8 cellular contexts compared by ENCODE assay signal in the genomic region with DNA sequence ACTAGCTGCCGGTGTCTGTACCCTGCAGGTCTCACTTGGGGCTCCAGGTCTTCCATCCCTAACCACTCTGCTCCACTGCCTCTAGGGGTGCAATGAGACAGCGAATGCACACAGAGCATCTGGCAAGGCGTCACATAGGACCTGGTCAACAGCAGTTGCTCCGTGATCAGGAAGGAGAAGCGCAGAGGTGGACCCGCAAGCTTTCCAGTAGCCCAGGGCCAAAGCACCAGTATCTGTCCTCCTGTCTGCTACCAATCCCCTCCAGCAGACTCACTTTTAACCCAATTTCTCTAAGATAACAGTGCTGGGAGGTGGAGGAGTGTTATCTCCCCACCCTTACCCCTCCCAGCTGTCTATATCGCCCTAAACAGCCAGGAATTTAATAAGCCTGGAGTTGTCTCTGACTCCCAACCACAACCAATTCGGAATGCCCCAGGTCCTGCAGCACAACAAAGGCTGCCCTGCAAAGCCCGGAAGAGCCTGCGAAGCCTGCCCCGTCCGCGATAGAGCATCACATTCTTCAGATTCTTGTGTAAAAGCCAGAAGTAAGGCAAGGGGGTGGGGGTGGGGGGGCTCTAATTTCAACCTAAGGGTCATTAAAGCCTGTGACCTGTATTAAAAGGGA. TPM values are rescaled to one million over a fixed set of nuclear protein-coding genes. Genes with fewer than 3 reads are reported as not detected.
DNase-seq lines count a peak whose midpoint lies in the region; ATAC-seq and TF ChIP-seq lines count a peak whose summit lies in the region.

No MANE protein-coding gene starts in this region.

- no peaks in the 10 kb centered on the region; the same call in 1 of the 2 replicates for H3K36me3 ChIP-seq in Caco-2 (ENCODE audit: control insufficient read depth, insufficient read depth, low read length)
- H3K36me3 ChIP-seq in OCI-LY7 (ENCODE audit: insufficient read depth, low read length) = peaks cover 44% of the 10 kb centered on the region
- peaks cover 0 to 8% of the 10 kb centered on the region in 2 donors for H3K36me3 ChIP-seq in left lung
- peaks cover 7% of the 10 kb centered on the region for H3K36me3 ChIP-seq in upper lobe of right lung

- no peaks in the 10 kb centered on the region for H3K9me3 Mint-ChIP-seq in Caco-2 (ENCODE audit: unreplicated experiment)
- no peaks in the 10 kb centered on the region for H3K9me3 Mint-ChIP-seq in central memory CD8-positive, alpha-beta T cell

- H3K79me2 ChIP-seq in OCI-LY7 (ENCODE audit: insufficient read depth, low read depth, low read length) = peaks cover 99% of the 10 kb centered on the region

- intact Hi-C loops in Caco-2 (cut with micrococcal nuclease; ENCODE audit: unreplicated experiment) = loop anchor here (1.0 to 2.0 kb wide), 3 partner anchors 18 to 50 kb away; no protein-coding TSS in a partner anchor
- intact Hi-C loops in OCI-LY7 (cut with micrococcal nuclease; ENCODE audit: unreplicated experiment) = no loop called here
- intact Hi-C loops in left lung (cut with DNase I) = no loop called here
- intact Hi-C loops in upper lobe of right lung (cut with DNase I) = no loop called here

- peak overlapping the region; percentile 60 for H3K4me3 Mint-ChIP-seq in Caco-2 (ENCODE audit: unreplicated experiment)
- peak overlapping the region; percentile 89 for H3K4me3 Mint-ChIP-seq in central memory CD8-positive, alpha-beta T cell

- peaks cover 14% of the 10 kb centered on the region for H4K20me1 ChIP-seq in OCI-LY7 (ENCODE audit: insufficient read depth, low read length)

- CTCF ChIA-PET in Caco-2 (lab: Charles Lee) (interaction anchor here (1.4 kb wide), 1 partner anchor 102 kb away, joined by 3 read pairs; no protein-coding TSS in a partner anchor), OCI-LY7 (lab: Charles Lee; ENCODE audit: unreplicated experiment) (no interaction called here)

- H3K4me1 ChIP-seq in Caco-2 (peaks cover 94% of the 10 kb centered on the region), OCI-LY7 (ENCODE audit: insufficient read depth, low read length, poor library complexity, severe bottlenecking) (peaks cover 50% of the 10 kb centered on the region), left lung (peaks cover 93 to 100% of the 10 kb centered on the region in 2 donors), upper lobe of right lung (peaks cover 100% of the 10 kb centered on the region)

- TF ChIP-seq CTCF in Caco-2 (IDR thresholded peaks at IDR 0.05; ENCODE audit: insufficient read depth in 1 of 2, low read depth in 1 of 2, low read length in 1 of 2, severe bottlenecking in 1 of 2, unreplicated experiment in 1 of 2) (peak in 1 of 2 experiments; percentile 14), OCI-LY7 (conservative IDR thresholded peaks at IDR 0.05; ENCODE audit: low read length) (peak; percentile 48; the same call in 1 of the 2 replicates), left lung (IDR thresholded peaks at IDR 0.05) (no peak), upper lobe of right lung (IDR thresholded peaks at IDR 0.05) (peak; percentile 13)

- DNase-seq in Caco-2 = peak; percentile 69 to 82
- no peak for DNase-seq in OCI-LY7 (ENCODE audit: low spot score)
- no peak for DNase-seq in central memory CD8-positive, alpha-beta T cell (ENCODE audit: low spot score in 2 of 2)
- DNase-seq in left lung = no peak
- no peak for DNase-seq in upper lobe of right lung
- no peak for DNase-seq in anterior cingulate cortex (lab: John Stamatoyannopoulos, UW)

- no peak overlapping the region for H2AFZ ChIP-seq in OCI-LY7 (ENCODE audit: low read length)

- BruUV-seq in Caco-2 (replicated peaks; lab: Mats Ljungman, UMichigan) (no TSS peak), OCI-LY7 (replicated peaks; lab: Mats Ljungman, UMichigan) (no TSS peak)

- peaks cover 64% of the 10 kb centered on the region for H3K4me1 Mint-ChIP-seq in Caco-2 (ENCODE audit: low read depth, unreplicated experiment)
- peaks cover 96% of the 10 kb centered on the region for H3K4me1 Mint-ChIP-seq in central memory CD8-positive, alpha-beta T cell

- H3K27me3 Mint-ChIP-seq in Caco-2 (ENCODE audit: insufficient read depth, unreplicated experiment) = no peaks in the 10 kb centered on the region
- H3K27me3 Mint-ChIP-seq in central memory CD8-positive, alpha-beta T cell = no peaks in the 10 kb centered on the region

- no peaks in the 10 kb centered on the region for H3K9me2 ChIP-seq in OCI-LY7 (ENCODE audit: insufficient read depth, low read length)

- peaks cover 66% of the 10 kb centered on the region for H3K36me3 Mint-ChIP-seq in Caco-2 (ENCODE audit: insufficient read depth, unreplicated experiment)
- H3K36me3 Mint-ChIP-seq in central memory CD8-positive, alpha-beta T cell (ENCODE audit: insufficient read depth) = peaks cover 45% of the 10 kb centered on the region

- no peak for ATAC-seq in central memory CD8-positive, alpha-beta T cell (replicated peaks; ENCODE audit: extremely low read depth, poor library complexity, severe bottlenecking)
- peak; percentile 3 for ATAC-seq in left lung
- ATAC-seq in upper lobe of right lung = peak; percentile 2
- ATAC-seq in HG02973 (IDR thresholded peaks at IDR 0.05; ENCODE audit: unreplicated experiment) = no peak
- no peak for ATAC-seq in GM18909 (IDR thresholded peaks at IDR 0.05; ENCODE audit: poor library complexity, unreplicated experiment)

- H3K9me3 ChIP-seq in Caco-2 (no peaks in the 10 kb centered on the region), OCI-LY7 (ENCODE audit: low read length) (no peaks in the 10 kb centered on the region), left lung (no peaks in the 10 kb centered on the region), upper lobe of right lung (no peaks in the 10 kb centered on the region)

- H3K4me2 ChIP-seq in OCI-LY7 (ENCODE audit: low read length) = no peak overlapping the region

- POLR2A ChIA-PET in Caco-2 (lab: Charles Lee) (no interaction called here), OCI-LY7 (lab: Charles Lee) (no interaction called here)

- H3K27ac Mint-ChIP-seq in Caco-2 (ENCODE audit: unreplicated experiment) = peak overlapping the region; percentile 79
- H3K27ac Mint-ChIP-seq in central memory CD8-positive, alpha-beta T cell (ENCODE audit: low read depth) = peak overlapping the region; percentile 97

- H3K27ac ChIP-seq in OCI-LY7 (ENCODE audit: low read depth, low read length, poor library complexity, severe bottlenecking) (no peak overlapping the region), left lung (peak overlapping the region; percentile 87 to 99), upper lobe of right lung (peak overlapping the region; percentile 85)

- H3K4me3 ChIP-seq in Caco-2 (ENCODE audit: low read depth, low read length) = no peak overlapping the region
- no peak overlapping the region for H3K4me3 ChIP-seq in OCI-LY7 (ENCODE audit: low read depth, low read length, poor library complexity, severe bottlenecking)
- H3K4me3 ChIP-seq in left lung = no peak overlapping the region
- no peak overlapping the region for H3K4me3 ChIP-seq in upper lobe of right lung

- H3K27me3 ChIP-seq in Caco-2 (replicated peaks; ENCODE audit: control insufficient read depth, insufficient read depth, low read length) = no peaks in the 10 kb centered on the region
- H3K27me3 ChIP-seq in left lung = no peaks in the 10 kb centered on the region
- no peaks in the 10 kb centered on the region for H3K27me3 ChIP-seq in upper lobe of right lung

RNA-seq across cellular contexts. Expression of gene MYH9, which starts 19.3 kb away (rescaled TPM):
- total RNA-seq in Caco-2 (2022) (513 and 539 TPM in 2 replicates), OCI-LY7 (2022) (213 and 223 TPM in 2 replicates), left lung (100 to 1,000 TPM; 754 to 761 TPM), upper lobe of right lung (842 TPM)
- 112 and 133 TPM in 2 replicates for total RNA-seq in OCI-LY7 (2014; rRNA removed; shearing (Covaris generic))

Comparison
In these comparisons a context has a peak if more than half of its experiments do, and no peak if none do; other contexts are left out.
1. DNase-seq: peak in Caco-2 (2 of 2); none in OCI-LY7 (single experiment), central memory CD8-positive, alpha-beta T cell (0 of 2), left lung (0 of 2), upper lobe of right lung (single experiment) and anterior cingulate cortex (0 of 58).
2. CTCF ChIP-seq: peak in OCI-LY7 (single experiment) and upper lobe of right lung (single experiment); none in left lung (0 of 2).
3. ATAC-seq: peak in left lung (single experiment) and upper lobe of right lung (single experiment); none in central memory CD8-positive, alpha-beta T cell (single experiment), HG02973 (single experiment) and GM18909 (single experiment).